14 cellular contexts compared by ENCODE assay signal in the genomic region with DNA sequence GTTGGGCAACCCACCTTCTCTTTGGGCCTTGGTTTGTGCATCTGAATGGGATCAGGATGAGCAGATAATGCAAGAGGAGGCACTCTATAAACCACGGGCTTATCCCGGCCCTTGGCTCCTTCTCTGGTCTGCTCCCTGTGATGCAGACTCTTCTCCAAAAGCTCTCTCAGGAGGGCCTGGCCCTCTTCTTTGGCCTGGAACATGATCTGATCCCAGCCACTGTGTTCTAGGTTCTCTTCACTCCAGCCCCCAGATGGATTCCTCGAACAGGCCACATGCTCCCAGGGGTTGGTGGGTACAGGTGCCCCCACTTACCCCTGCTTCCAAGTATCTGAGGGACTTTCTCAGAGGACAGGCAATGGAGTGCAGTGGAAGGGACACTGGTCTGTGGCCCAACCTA. TPM values are rescaled to one million over a fixed set of nuclear protein-coding genes. Genes with fewer than 3 reads are reported as not detected.
DNase-seq lines count a peak whose midpoint lies in the region; ATAC-seq and TF ChIP-seq lines count a peak whose summit lies in the region.
"Had no signal": no experiment of that assay in that cellular context is flagged by ENCODE, and none has a peak within 500 bp of the region (broad histone marks: within the 10 kb centered on the region; RNA-seq: fewer than 3 reads in every experiment).

No MANE protein-coding gene starts in this region.

- H3K9me3 ChIP-seq in heart left ventricle (no peaks in the 10 kb centered on the region), gastroesophageal sphincter (no peaks in the 10 kb centered on the region), muscle layer of duodenum (ENCODE audit: control insufficient read depth in 1 of 2, low read length in 2 of 2) (no peaks in the 10 kb centered on the region), upper lobe of left lung (no peaks in the 10 kb centered on the region)
- H3K9me3 ChIP-seq: A549, SJSA1 had no signal

- H3K27me3 ChIP-seq in heart left ventricle (no peaks in the 10 kb centered on the region), gastroesophageal sphincter (no peaks in the 10 kb centered on the region), muscle layer of duodenum (ENCODE audit: low read depth, low read length) (no peaks in the 10 kb centered on the region), upper lobe of left lung (no peaks in the 10 kb centered on the region)
- H3K27me3 ChIP-seq: SJSA1 had no signal

- DNase-seq in heart left ventricle: no peak
- DNase-seq in Right ventricle myocardium inferior (ENCODE audit: missing footprints): no peak
- DNase-seq in upper lobe of left lung: no peak
- DNase-seq in stimulated activated CD4-positive, alpha-beta T cell treated with anti-CD3 and anti-CD28 coated beads, Interleukin-1b, Interleukin-23, amount 100 ng/mL, for 48 hours: no peak
- no peak for DNase-seq in stimulated activated CD4-positive, alpha-beta T cell treated with anti-CD3 and anti-CD28 coated beads, Interleukin-2, amount 100 ng/mL, for 24 hours
- DNase-seq: activated CD4-positive, alpha-beta T cell treated with anti-CD3 and anti-CD28 coated beads, Interleukin-2, amount 50 U/mL, for 4 hours; activated naive CD4-positive, alpha-beta T cell treated with anti-CD3 and anti-CD28 coated beads for 36 hours; endodermal cell; stimulated activated CD4-positive, alpha-beta T cell treated with anti-CD3 and anti-CD28 coated beads, Interleukin-2, amount 100 ng/mL, for 48 hours had no signal

- peak overlapping the region; percentile 76 to 97 (median 88) for H3K27ac ChIP-seq in heart left ventricle
- peak overlapping the region in 3 of 4 donors; percentile 77 to 84 (median 79) for H3K27ac ChIP-seq in gastroesophageal sphincter
- H3K27ac ChIP-seq in muscle layer of duodenum (ENCODE audit: low read length): peak overlapping the region; percentile 75
- peak overlapping the region; percentile 73 to 86 (median 82) for H3K27ac ChIP-seq in upper lobe of left lung
- H3K27ac ChIP-seq: SJSA1 had no signal

- H3K36me3 ChIP-seq in heart left ventricle (peaks cover 0 to 30% (median 3%) of the 10 kb centered on the region in 9 donors), gastroesophageal sphincter (peaks cover 0 to 43% of the 10 kb centered on the region in 2 donors), muscle layer of duodenum (ENCODE audit: control insufficient read depth in 1 of 2, insufficient read depth in 2 of 2, low read length in 2 of 2) (peaks cover 0 to 28% of the 10 kb centered on the region in 2 donors), upper lobe of left lung (peaks cover 0 to 21% (median 9%) of the 10 kb centered on the region in 4 donors)
- H3K36me3 ChIP-seq: SJSA1 had no signal

- peaks cover 0 to 66% (median 24%) of the 10 kb centered on the region in 12 donors for H3K4me1 ChIP-seq in heart left ventricle
- peaks cover 3 to 27% (median 21%) of the 10 kb centered on the region in 3 donors for H3K4me1 ChIP-seq in gastroesophageal sphincter
- peaks cover 21 to 25% of the 10 kb centered on the region in 2 donors for H3K4me1 ChIP-seq in muscle layer of duodenum (ENCODE audit: control insufficient read depth in 1 of 2, insufficient read depth in 2 of 2, low read length in 2 of 2)
- H3K4me1 ChIP-seq in upper lobe of left lung: peaks cover 21 to 37% (median 32%) of the 10 kb centered on the region in 4 donors
- H3K4me1 ChIP-seq: SJSA1 had no signal

- TF ChIP-seq CTCF in heart left ventricle (IDR thresholded peaks at IDR 0.05) (no peak), gastroesophageal sphincter (IDR thresholded peaks at IDR 0.05) (no peak), upper lobe of left lung (IDR thresholded peaks at IDR 0.05) (no peak)

- TF ChIP-seq EP300 in gastroesophageal sphincter (IDR thresholded peaks at IDR 0.05): no peak
- no peak for TF ChIP-seq EP300 in upper lobe of left lung (IDR thresholded peaks at IDR 0.05)

- TF ChIP-seq POLR2A in heart left ventricle (IDR thresholded peaks at IDR 0.05) (no peak), gastroesophageal sphincter (IDR thresholded peaks at IDR 0.05) (no peak), upper lobe of left lung (IDR thresholded peaks at IDR 0.05) (no peak)

- intact Hi-C loops in heart left ventricle (cut with DNase I): loop anchor here in 5 of 10 donors (2.0 to 10.0 kb wide), 6 partner anchors 35 to 163 kb away; a partner anchor contains a TSS
- intact Hi-C loops in Right ventricle myocardium inferior (cut with DNase I): loop anchor here (2.0 to 5.0 kb wide), 2 partner anchors 35 to 55 kb away; a partner anchor contains a TSS

- H3K4me3 ChIP-seq in heart left ventricle (no peak overlapping the region), gastroesophageal sphincter (no peak overlapping the region), muscle layer of duodenum (ENCODE audit: low read depth in 1 of 2, low read length in 2 of 2) (no peak overlapping the region), upper lobe of left lung (no peak overlapping the region)
- H3K4me3 ChIP-seq: A549, SJSA1 had no signal

- ATAC-seq in heart left ventricle (no peak), Right ventricle myocardium inferior (no peak), gastroesophageal sphincter (no peak), upper lobe of left lung (ENCODE audit: low FRiP score in 2 of 2) (no peak), HG02973 (IDR thresholded peaks at IDR 0.05; ENCODE audit: unreplicated experiment) (no peak)

- 77 to 93% (median 91%) methylated on average over 3 of the region's 3 CpGs for WGBS in heart left ventricle, 4 donors
- WGBS in gastroesophageal sphincter (ENCODE audit: low coverage in 1 of 2), 2 donors: 94% methylated on average over 3 of the region's 3 CpGs; no CpG with 5 or more reads in 1 of the 2 donors
- WGBS in upper lobe of left lung, 2 donors: 71 to 100% methylated on average over 2 to 3 of the region's 3 CpGs

RNA-seq across cellular contexts. Expression of a gene that starts 8.7 kb away (rescaled TPM):
- 1 to 10 TPM in 8 of 9 donors, under 1 TPM in 1; 0.50 to 8.3 (median 1.7) TPM for total RNA-seq in heart left ventricle
- 1 to 10 TPM; 1.4 to 1.7 TPM for polyA plus RNA-seq in heart left ventricle
- 13.1 TPM for total RNA-seq in Right ventricle myocardium inferior
- 1 to 10 TPM in 3 of 4 donors, under 1 TPM in 1; 0.64 to 2.5 (median 1.6) TPM for total RNA-seq in gastroesophageal sphincter
- total RNA-seq in upper lobe of left lung: 1 to 10 TPM; 1.2 to 5.2 (median 2.4) TPM

RNA-seq across cellular contexts. Expression of a gene that starts 35.0 kb away (rescaled TPM):
- 100 to 1,000 TPM in 1 of 9 donors, 10 to 100 TPM in 8; 13.7 to 170 (median 19.7) TPM for total RNA-seq in heart left ventricle
- 10 to 100 TPM; 11.9 to 20.2 TPM for polyA plus RNA-seq in heart left ventricle
- 36.4 TPM for total RNA-seq in Right ventricle myocardium inferior
- 10 to 100 TPM in 3 of 4 donors, 1 to 10 TPM in 1; 5.8 to 37.2 (median 33.2) TPM for total RNA-seq in gastroesophageal sphincter
- 100 to 1,000 TPM in 3 of 6 donors, 10 to 100 TPM in 3; 76.5 to 118 (median 98.3) TPM for total RNA-seq in upper lobe of left lung
